9 cellular contexts compared by ENCODE assay signal in the genomic region with DNA sequence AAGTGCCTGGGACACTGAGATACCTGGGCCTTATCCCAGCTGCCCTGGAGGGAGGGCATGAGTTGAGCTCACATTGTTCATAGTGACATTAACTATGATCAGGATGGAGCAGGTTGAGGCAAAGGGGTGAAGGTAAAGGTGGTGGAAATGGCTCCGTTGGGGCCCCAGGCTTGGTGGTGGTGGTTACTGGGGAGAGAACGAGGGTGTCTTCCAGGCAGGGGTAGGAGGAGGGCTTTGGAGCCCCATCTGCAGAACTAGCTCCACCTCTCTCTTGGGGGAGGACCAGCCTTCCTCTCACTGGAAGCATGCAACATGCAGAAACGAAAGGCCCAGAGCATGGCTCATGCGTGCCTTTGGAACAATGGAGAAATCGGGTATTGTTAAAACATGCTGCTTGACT.
DNase-seq lines count a peak whose midpoint lies in the region; ATAC-seq, FAIRE-seq and TF ChIP-seq lines count a peak whose summit lies in the region.
"Had no signal": no experiment of that assay in that cellular context is flagged by ENCODE, and none has a peak within 500 bp of the region (broad histone marks: within the 10 kb centered on the region; RNA-seq: fewer than 3 reads in every experiment).

No MANE protein-coding gene starts in this region.

- H3K9me3 Mint-ChIP-seq in T-helper 2 cell treated with Interferon-gamma antibody and Interleukin-4, amounts not matched to agents 5 μg/mL and 100 μg/mL, for 36 hours: peaks cover 4% of the 10 kb centered on the region

- no peaks in the 10 kb centered on the region for H3K27me3 Mint-ChIP-seq in T-helper 2 cell treated with Interferon-gamma antibody and Interleukin-4, amounts not matched to agents 5 μg/mL and 100 μg/mL, for 36 hours (ENCODE audit: low read depth)

- H3K27ac Mint-ChIP-seq in T-helper 2 cell treated with Interferon-gamma antibody and Interleukin-4, amounts not matched to agents 5 μg/mL and 100 μg/mL, for 36 hours: peak overlapping the region; percentile 87

- ATAC-seq in GM19035 (IDR thresholded peaks at IDR 0.05; ENCODE audit: unreplicated experiment) (peak; percentile 30), HG02623 (IDR thresholded peaks at IDR 0.05; ENCODE audit: unreplicated experiment) (peak; percentile 23), sciatic nerve (peak; percentile 30)

- H3K36me3 Mint-ChIP-seq in T-helper 2 cell treated with Interferon-gamma antibody and Interleukin-4, amounts not matched to agents 5 μg/mL and 100 μg/mL, for 36 hours (ENCODE audit: low read depth): peaks cover 21% of the 10 kb centered on the region

- DNase-seq in T-helper 2 cell treated with Interferon-gamma antibody and Interleukin-4, amounts not matched to agents 5 μg/mL and 100 μg/mL, for 36 hours (ENCODE audit: low spot score): no peak
- no peak for DNase-seq in sciatic nerve (ENCODE audit: low spot score)
- no peak for DNase-seq in NCI-H1417 treated with DMSO at 0.1 percent for 48 hours (lab: John Stamatoyannopoulos, UW)
- DNase-seq in H54 (ENCODE audit: insufficient read length, low spot score): no peak
- no peak for DNase-seq in KG1 (lab: John Stamatoyannopoulos, UW)
- no peak for DNase-seq in activated gamma-delta T cell treated with Interleukin-2 at 50 U/mL for 16 hours

- H3K4me1 Mint-ChIP-seq in T-helper 2 cell treated with Interferon-gamma antibody and Interleukin-4, amounts not matched to agents 5 μg/mL and 100 μg/mL, for 36 hours (ENCODE audit: low read depth): peaks cover 63% of the 10 kb centered on the region

- FAIRE-seq in H54 (lab: Jason Lieb, UNC): no peak
- FAIRE-seq: endometrium had no signal

- TF ChIP-seq POLR2A in H54 (IDR thresholded peaks at IDR 0.05; ENCODE audit: low read depth, low read length): no peak

- intact Hi-C loops in sciatic nerve (cut with DNase I): no loop called here

- H3K4me3 Mint-ChIP-seq in T-helper 2 cell treated with Interferon-gamma antibody and Interleukin-4, amounts not matched to agents 5 μg/mL and 100 μg/mL, for 36 hours: peak overlapping the region; percentile 78
